Comparison of ENCODE assay signal across 3 cellular contexts in the genomic region with DNA sequence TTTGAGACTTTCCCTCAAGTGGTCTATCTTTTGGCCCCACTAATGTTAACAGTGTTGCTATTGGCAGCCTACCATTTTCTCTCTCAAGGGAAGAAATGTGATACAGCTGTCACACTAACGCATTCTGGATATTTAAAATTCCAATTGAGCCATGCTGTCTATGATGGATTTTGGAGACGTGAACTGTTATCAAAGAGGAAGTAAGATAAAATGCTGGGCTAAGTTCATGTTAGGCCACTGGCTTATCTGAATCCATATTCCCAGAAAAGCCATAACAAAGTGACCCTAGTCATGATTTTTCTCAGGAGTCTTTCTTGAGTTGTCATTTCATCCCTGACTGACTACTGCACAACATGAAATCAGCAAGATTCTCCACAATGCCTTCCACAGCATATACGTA.
TF ChIP-seq lines count a peak whose summit lies in the region.

No MANE protein-coding gene starts in this region.

TF ChIP-seq in HEK293, 187 proteins besides CTCF, POLR2A, EP300 and RAD21:
- no peak for TF ChIP-seq ZNF132 (tag by site-specific recombination; IDR thresholded peaks at IDR 0.05; ENCODE audit: borderline replicate concordance)
- TF ChIP-seq SETDB1 (IDR thresholded peaks at IDR 0.05; ENCODE audit: insufficient read length, low read length), result peak; percentile 57

TF ChIP-seq in endothelial cell of umbilical vein, 7 proteins besides CTCF, POLR2A, EP300 and RAD21:
- TF ChIP-seq GATA2 (IDR thresholded peaks at IDR 0.05; ENCODE audit: insufficient read depth, insufficient read length, low read depth, low read length) (no peak), EZH2 (IDR thresholded peaks at IDR 0.05; ENCODE audit: borderline replicate concordance, low read depth, low read length, severe bottlenecking) (no peak), JUN (IDR thresholded peaks at IDR 0.05; ENCODE audit: borderline replicate concordance, insufficient read depth, insufficient read length, low read depth) (no peak), MYC (IDR thresholded peaks at IDR 0.05; ENCODE audit: low read depth, low read length) (no peak), POLR2AphosphoS5 (IDR thresholded peaks at IDR 0.05; ENCODE audit: insufficient read depth, low read depth, low read length) (no peak), FOS (IDR thresholded peaks at IDR 0.05; ENCODE audit: borderline replicate concordance, insufficient read depth, low read length) (no peak)
- TF ChIP-seq, protein P1, sequence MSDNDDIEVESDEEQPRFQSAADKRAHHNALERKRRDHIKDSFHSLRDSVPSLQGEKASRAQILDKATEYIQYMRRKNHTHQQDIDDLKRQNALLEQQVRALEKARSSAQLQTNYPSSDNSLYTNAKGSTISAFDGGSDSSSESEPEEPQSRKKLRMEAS (IDR thresholded peaks at IDR 0.05; ENCODE audit: insufficient read depth, insufficient read length), result no peak
TF ChIP-seq in endothelial cell of umbilical vein: peak in this region for 0.

TF ChIP-seq in HepG2, 621 proteins besides CTCF, POLR2A, EP300 and RAD21:
- TF ChIP-seq ZNF841 (CRISPR knock-in tag; IDR thresholded peaks at IDR 0.05; ENCODE audit: borderline replicate concordance) (no peak), RXRB (CRISPR knock-in tag; IDR thresholded peaks at IDR 0.05; ENCODE audit: borderline replicate concordance) (peak; percentile 9; the same call in 1 of the 2 replicates)
